ENCODE assay signal across 8 cellular contexts in the genomic region with DNA sequence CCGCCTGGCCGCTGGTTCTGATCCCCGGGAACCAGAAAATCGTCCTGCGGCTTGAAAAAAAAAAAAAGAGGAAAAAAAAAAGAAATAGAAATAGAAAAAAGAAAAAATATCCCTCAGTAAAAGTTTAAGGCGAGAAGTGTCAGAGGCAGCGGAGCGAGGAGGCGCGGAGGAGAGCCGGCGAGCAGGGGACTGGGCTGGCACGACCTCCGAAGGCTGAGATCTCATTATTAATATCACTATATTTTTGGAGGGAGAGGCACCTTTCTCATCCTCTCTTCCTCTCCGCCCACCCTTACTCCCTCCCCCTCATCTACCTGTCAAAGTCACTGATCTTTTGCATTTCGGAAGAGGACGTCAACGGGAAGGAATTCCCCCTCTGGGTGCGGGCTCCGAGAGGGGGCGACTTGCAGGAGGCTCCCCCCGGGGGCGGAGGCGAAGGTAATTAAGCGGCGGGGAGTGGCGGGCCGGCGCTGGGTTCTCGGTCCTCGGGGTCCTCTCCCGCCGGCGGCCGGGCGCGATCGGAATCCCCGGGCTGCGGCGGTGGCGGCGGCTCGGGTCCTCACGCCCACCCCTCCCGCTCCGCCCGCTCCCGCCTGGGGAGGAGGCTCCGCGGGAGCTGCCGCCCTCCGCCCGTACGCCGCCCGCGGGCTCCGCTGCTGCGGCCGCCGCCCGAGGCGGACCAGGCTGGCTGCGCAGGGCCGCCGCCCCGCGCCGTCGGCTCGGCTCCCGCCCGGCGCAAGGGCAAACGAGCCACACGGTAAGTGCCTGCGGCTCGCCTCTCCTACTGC. TPM values are rescaled to one million over a fixed set of nuclear protein-coding genes. Genes with fewer than 3 reads are reported as not detected.
DNase-seq lines count a peak whose midpoint lies in the region; ATAC-seq and TF ChIP-seq lines count a peak whose summit lies in the region.

A gene (plus strand): TSS at position 337 of the 788 bp plus-strand sequence.

- H3K9ac ChIP-seq in trophoblast cell (ENCODE audit: low read length), result peak within 1 kb of the TSS; percentile 66

- H3K14ac ChIP-seq in trophoblast cell (ENCODE audit: low read length), result no peak within 1 kb of the TSS

- TF ChIP-seq CTCF in cardiac muscle cell (IDR thresholded peaks at IDR 0.05; ENCODE audit: low read depth, low read length), result no peak

- peak; percentile 5 to 6 for DNase-seq in stimulated activated CD4-positive, alpha-beta T cell treated with anti-CD3 and anti-CD28 coated beads, Interleukin-1b, Interleukin-23, amount 100 ng/mL, for 4 hours (ENCODE audit: low read depth in 2 of 2)
- DNase-seq in stimulated activated CD4-positive, alpha-beta T cell treated with anti-CD3 and anti-CD28 coated beads, Interleukin-4, amount 100 ng/mL, for 24 hours, result no peak
- DNase-seq in cardiac muscle cell (ENCODE audit: low read depth in 1 of 2, low spot score in 1 of 2) (peak; percentile 8 to 43), trophoblast cell (peak in 1 of 2 donors; percentile 24), NCI-H1048 (lab: John Stamatoyannopoulos, UW) (no peak), NCI-H1092 (lab: John Stamatoyannopoulos, UW) (no peak)

- H2BK120ac ChIP-seq in trophoblast cell (ENCODE audit: insufficient read depth, low read length, poor library complexity), result no peak within 1 kb of the TSS

- peak within 1 kb of the TSS; percentile 71 for H2AFZ ChIP-seq in trophoblast cell (ENCODE audit: insufficient read depth, low read length, poor library complexity)

- no peak within 1 kb of the TSS for H3K4ac ChIP-seq in trophoblast cell (ENCODE audit: low read depth, low read length)

- H4K91ac ChIP-seq in trophoblast cell (ENCODE audit: low read depth, low read length), result no peak within 1 kb of the TSS

- peak within 1 kb of the TSS; percentile 91 for H3K4me2 ChIP-seq in trophoblast cell (ENCODE audit: low read length)

- H3K27ac Mint-ChIP-seq in IgD-negative memory B cell, result peak within 1 kb of the TSS; percentile 34 to 88 (median 53)
- no peak within 1 kb of the TSS for H3K27ac Mint-ChIP-seq in activated T-helper 17 cell treated with anti-CD3 and anti-CD28 coated beads, Interleukin-2, amount 50 U/mL, for 72 hours

- peaks cover 54% of the 10 kb centered on the region for H3K27me3 ChIP-seq in cardiac muscle cell
- H3K27me3 ChIP-seq in trophoblast cell (ENCODE audit: insufficient read depth, low read length), result no peaks in the 10 kb centered on the region

- peak within 1 kb of the TSS; percentile 89 to 98 (median 93) for H3K4me3 Mint-ChIP-seq in IgD-negative memory B cell
- H3K4me3 Mint-ChIP-seq in activated T-helper 17 cell treated with anti-CD3 and anti-CD28 coated beads, Interleukin-2, amount 50 U/mL, for 72 hours, result peak within 1 kb of the TSS; percentile 74

- H3K9me3 Mint-ChIP-seq in IgD-negative memory B cell, result no peaks in the 10 kb centered on the region
- H3K9me3 Mint-ChIP-seq in activated T-helper 17 cell treated with anti-CD3 and anti-CD28 coated beads, Interleukin-2, amount 50 U/mL, for 72 hours, result no peaks in the 10 kb centered on the region

- no peak within 1 kb of the TSS for H3K18ac ChIP-seq in trophoblast cell (ENCODE audit: low read length)

- H3K27me3 Mint-ChIP-seq in IgD-negative memory B cell, result peaks cover 6% of the 10 kb centered on the region
- H3K27me3 Mint-ChIP-seq in activated T-helper 17 cell treated with anti-CD3 and anti-CD28 coated beads, Interleukin-2, amount 50 U/mL, for 72 hours, result peaks cover 51% of the 10 kb centered on the region

- H3K79me2 ChIP-seq in trophoblast cell (ENCODE audit: control insufficient read depth, insufficient read depth, low read length, poor library complexity), result no peaks in the 10 kb centered on the region

- peak within 1 kb of the TSS; percentile 27 for H3K4me3 ChIP-seq in cardiac muscle cell
- peak within 1 kb of the TSS; percentile 74 for H3K4me3 ChIP-seq in trophoblast cell (ENCODE audit: low read depth, low read length)

- no peaks in the 10 kb centered on the region for H3K79me1 ChIP-seq in trophoblast cell (ENCODE audit: low read length)

- H3K36me3 ChIP-seq in cardiac muscle cell (no peaks in the 10 kb centered on the region), trophoblast cell (ENCODE audit: control insufficient read depth in 1 of 2, insufficient read depth in 2 of 2, low read length in 2 of 2) (no peaks in the 10 kb centered on the region)

- H2BK12ac ChIP-seq in trophoblast cell (ENCODE audit: low read length), result no peak within 1 kb of the TSS

- no peak within 1 kb of the TSS for H2AK5ac ChIP-seq in trophoblast cell (ENCODE audit: low read length)

- no peak within 1 kb of the TSS for H4K12ac ChIP-seq in trophoblast cell (ENCODE audit: low read depth, low read length)

- no CpG with 5 or more reads among the region's 79 CpGs for WGBS in trophoblast cell (ENCODE audit: extremely low coverage, insufficient coverage, insufficient read length)

- peaks cover 1 to 15% (median 6%) of the 10 kb centered on the region in 3 donors for H3K4me1 Mint-ChIP-seq in IgD-negative memory B cell
- H3K4me1 Mint-ChIP-seq in activated T-helper 17 cell treated with anti-CD3 and anti-CD28 coated beads, Interleukin-2, amount 50 U/mL, for 72 hours, result peaks cover 7% of the 10 kb centered on the region

- H3K27ac ChIP-seq in cardiac muscle cell (no peak within 1 kb of the TSS), trophoblast cell (ENCODE audit: low read depth, low read length) (no peak within 1 kb of the TSS)

- H4K8ac ChIP-seq in trophoblast cell (ENCODE audit: low read depth, low read length), result no peak within 1 kb of the TSS

- peak; percentile 46 for ATAC-seq in activated T-helper 17 cell treated with anti-CD3 and anti-CD28 coated beads, Interleukin-2, amount 50 U/mL, for 72 hours (replicated peaks)

- H3K9me3 ChIP-seq in cardiac muscle cell (ENCODE audit: low read depth) (no peaks in the 10 kb centered on the region), trophoblast cell (ENCODE audit: insufficient read depth, low read depth, low read length) (no peaks in the 10 kb centered on the region)

- no peaks in the 10 kb centered on the region for H3K36me3 Mint-ChIP-seq in IgD-negative memory B cell
- no peaks in the 10 kb centered on the region for H3K36me3 Mint-ChIP-seq in activated T-helper 17 cell treated with anti-CD3 and anti-CD28 coated beads, Interleukin-2, amount 50 U/mL, for 72 hours (ENCODE audit: low read depth)

- no peak within 1 kb of the TSS for H2BK5ac ChIP-seq in trophoblast cell (ENCODE audit: low read depth, low read length, poor library complexity)

- H3K4me1 ChIP-seq in cardiac muscle cell (ENCODE audit: low read depth) (no peaks in the 10 kb centered on the region), trophoblast cell (ENCODE audit: control insufficient read depth in 1 of 2, insufficient read depth in 2 of 2, low read length in 2 of 2) (peaks cover 3 to 5% of the 10 kb centered on the region in 2 experiments)

- no peak within 1 kb of the TSS for H3K23ac ChIP-seq in trophoblast cell (ENCODE audit: low read length)

RNA-seq across cellular contexts. Expression of the gene that starts here (rescaled TPM):
- polyA plus RNA-seq in IgD-negative memory B cell, result 6.5 TPM
- not detected for total RNA-seq in activated T-helper 17 cell treated with anti-CD3 and anti-CD28 coated beads, Interleukin-2, amount 50 U/mL, for 72 hours
- total RNA-seq in cardiac muscle cell, result 0.12 and 0.28 TPM in 2 replicates
- not detected in 2 replicates for polyA plus RNA-seq in cardiac muscle cell
- 0.46 and 0.47 TPM in 2 replicates for polyA plus RNA-seq in trophoblast cell (2013)

Comparison
In these comparisons a context has a peak if more than half of its experiments do, and no peak if none do; other contexts are left out.
1. DNase-seq: peak in stimulated activated CD4-positive, alpha-beta T cell treated with anti-CD3 and anti-CD28 coated beads, Interleukin-1b, Interleukin-23, amount 100 ng/mL, for 4 hours (2 of 2); none in stimulated activated CD4-positive, alpha-beta T cell treated with anti-CD3 and anti-CD28 coated beads, Interleukin-4, amount 100 ng/mL, for 24 hours (single experiment), NCI-H1048 (single experiment) and NCI-H1092 (single experiment).
2. Peak in ATAC-seq in activated T-helper 17 cell treated with anti-CD3 and anti-CD28 coated beads, Interleukin-2, amount 50 U/mL, for 72 hours; RNA of the gene not detected or under 1 TPM.
3. Peak in DNase-seq and H3K4me3 ChIP-seq in cardiac muscle cell; RNA of the gene not detected or under 1 TPM.